In genomic region chr3:71083726-71084131, GRCh38 we compare ENCODE assay signal across 14 cellular contexts.
A peak's percentile ranks its signal among the peaks of the same experiment; 100 is the strongest.
DNase-seq lines count a peak whose midpoint lies in the region; ATAC-seq lines count a peak whose summit lies in the region.
"Had no signal": no experiment of that assay in that cellular context is flagged by ENCODE, and none has a peak within 500 bp of the region (broad histone marks: within the 10 kb centered on the region; RNA-seq: fewer than 3 reads in every experiment).

No MANE protein-coding gene starts in this region.

- H3K4me1 ChIP-seq in effector memory CD4-positive, alpha-beta T cell (ENCODE audit: control insufficient read depth, insufficient read depth, low read length, poor library complexity, severe bottlenecking): peaks cover 58% of the 10 kb centered on the region

- H3K4me1 Mint-ChIP-seq in stimulated activated naive CD8-positive, alpha-beta T cell treated with anti-CD3 and anti-CD28 coated beads, Interleukin-15, amount 100 ng/mL, for 72 hours: peaks cover 97% of the 10 kb centered on the region

- ATAC-seq in HG02981 (IDR thresholded peaks at IDR 0.05; ENCODE audit: unreplicated experiment): peak; percentile 23
- peak; percentile 70 for ATAC-seq in stimulated activated naive CD8-positive, alpha-beta T cell treated with anti-CD3 and anti-CD28 coated beads, Interleukin-15, amount 100 ng/mL, for 72 hours
- ATAC-seq in GM21381 (IDR thresholded peaks at IDR 0.05; ENCODE audit: unreplicated experiment): no peak
- ATAC-seq in GM21619 (IDR thresholded peaks at IDR 0.05; ENCODE audit: unreplicated experiment): no peak
- ATAC-seq: left ventricle myocardium superior, PC-3 had no signal

- peak overlapping the region; percentile 31 for H3K27ac ChIP-seq in effector memory CD4-positive, alpha-beta T cell (ENCODE audit: insufficient read depth, low read length, poor library complexity, severe bottlenecking)
- H3K27ac ChIP-seq: HL-60 had no signal

- no peaks in the 10 kb centered on the region for H3K36me3 ChIP-seq in effector memory CD4-positive, alpha-beta T cell (ENCODE audit: control insufficient read depth, insufficient read depth, low read length)
- H3K36me3 ChIP-seq: MG63 had no signal

- H3K27ac Mint-ChIP-seq in stimulated activated naive CD8-positive, alpha-beta T cell treated with anti-CD3 and anti-CD28 coated beads, Interleukin-15, amount 100 ng/mL, for 72 hours: peak overlapping the region; percentile 86 to 92

- peak overlapping the region; percentile 73 to 77 for H3K4me3 Mint-ChIP-seq in stimulated activated naive CD8-positive, alpha-beta T cell treated with anti-CD3 and anti-CD28 coated beads, Interleukin-15, amount 100 ng/mL, for 72 hours

- no peaks in the 10 kb centered on the region for H3K27me3 ChIP-seq in effector memory CD4-positive, alpha-beta T cell (replicated peaks; ENCODE audit: control insufficient read depth, insufficient read depth, low read length, poor library complexity, severe bottlenecking)
- H3K27me3 ChIP-seq: MG63 had no signal

- H3K9me3 Mint-ChIP-seq in stimulated activated naive CD8-positive, alpha-beta T cell treated with anti-CD3 and anti-CD28 coated beads, Interleukin-15, amount 100 ng/mL, for 72 hours: peaks cover 0 to 7% of the 10 kb centered on the region in 2 donors

- H3K4me3 ChIP-seq in effector memory CD4-positive, alpha-beta T cell (ENCODE audit: insufficient read depth, low read depth, low read length, poor library complexity, severe bottlenecking): no peak overlapping the region
- H3K4me3 ChIP-seq: MG63, smooth muscle cell had no signal

- no peaks in the 10 kb centered on the region for H3K9me3 ChIP-seq in effector memory CD4-positive, alpha-beta T cell (ENCODE audit: control insufficient read depth, low read length)
- H3K9me3 ChIP-seq: MG63 had no signal

- no peaks in the 10 kb centered on the region for H3K27me3 Mint-ChIP-seq in stimulated activated naive CD8-positive, alpha-beta T cell treated with anti-CD3 and anti-CD28 coated beads, Interleukin-15, amount 100 ng/mL, for 72 hours

- DNase-seq in stimulated activated CD4-positive, alpha-beta T cell treated with anti-CD3 and anti-CD28 coated beads, Interleukin-15, amount 100 ng/mL, for 24 hours: peak; percentile 66
- DNase-seq in stimulated activated CD4-positive, alpha-beta T cell treated with anti-CD3 and anti-CD28 coated beads, Interleukin-12 subunit alpha, Interleukin-12 subunit beta, amount 100 ng/mL, for 4 hours: no peak
- DNase-seq in effector memory CD4-positive, alpha-beta T cell: no peak
- DNase-seq in stimulated activated naive CD8-positive, alpha-beta T cell treated with anti-CD3 and anti-CD28 coated beads, Interleukin-15, amount 100 ng/mL, for 72 hours: peak; percentile 45 to 79
- DNase-seq in Kasumi-1 (lab: John Stamatoyannopoulos, UW): no peak
- DNase-seq: activated CD8-positive, alpha-beta memory T cell treated with anti-CD3 and anti-CD28 coated beads, Interleukin-2, amount 50 U/mL, for 48 hours; left ventricle myocardium superior; MG63; PC-3 had no signal

Comparison
In these comparisons a context has a peak if more than half of its experiments do, and no peak if none do; other contexts are left out.
1. DNase-seq: peak in stimulated activated CD4-positive, alpha-beta T cell treated with anti-CD3 and anti-CD28 coated beads, Interleukin-15, amount 100 ng/mL, for 24 hours (single experiment) and stimulated activated naive CD8-positive, alpha-beta T cell treated with anti-CD3 and anti-CD28 coated beads, Interleukin-15, amount 100 ng/mL, for 72 hours (2 of 2); none in stimulated activated CD4-positive, alpha-beta T cell treated with anti-CD3 and anti-CD28 coated beads, Interleukin-12 subunit alpha, Interleukin-12 subunit beta, amount 100 ng/mL, for 4 hours (single experiment), effector memory CD4-positive, alpha-beta T cell (0 of 3) and Kasumi-1 (0 of 2).
2. ATAC-seq: peak in HG02981 (single experiment) and stimulated activated naive CD8-positive, alpha-beta T cell treated with anti-CD3 and anti-CD28 coated beads, Interleukin-15, amount 100 ng/mL, for 72 hours (single experiment); none in GM21381 (single experiment) and GM21619 (single experiment).